In genomic region chr13:113123226-113124150, GRCh38 we compare ENCODE assay signal across 1 cellular context.
TF ChIP-seq lines count a peak whose summit lies in the region.

No MANE protein-coding gene starts in this region.

TF ChIP-seq in HepG2, 621 proteins besides CTCF, POLR2A, EP300 and RAD21 (continued from another document):
- TF ChIP-seq, protein P1, sequence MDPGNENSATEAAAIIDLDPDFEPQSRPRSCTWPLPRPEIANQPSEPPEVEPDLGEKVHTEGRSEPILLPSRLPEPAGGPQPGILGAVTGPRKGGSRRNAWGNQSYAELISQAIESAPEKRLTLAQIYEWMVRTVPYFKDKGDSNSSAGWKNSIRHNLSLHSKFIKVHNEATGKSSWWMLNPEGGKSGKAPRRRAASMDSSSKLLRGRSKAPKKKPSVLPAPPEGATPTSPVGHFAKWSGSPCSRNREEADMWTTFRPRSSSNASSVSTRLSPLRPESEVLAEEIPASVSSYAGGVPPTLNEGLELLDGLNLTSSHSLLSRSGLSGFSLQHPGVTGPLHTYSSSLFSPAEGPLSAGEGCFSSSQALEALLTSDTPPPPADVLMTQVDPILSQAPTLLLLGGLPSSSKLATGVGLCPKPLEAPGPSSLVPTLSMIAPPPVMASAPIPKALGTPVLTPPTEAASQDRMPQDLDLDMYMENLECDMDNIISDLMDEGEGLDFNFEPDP (CRISPR knock-in tag; conservative IDR thresholded peaks at IDR 0.05) = 0 out of 2 replicates have a peak, but pooled peaks have one; percentile 40
- 0 out of 2 replicates have a peak, but pooled peaks have one; percentile 26 for TF ChIP-seq ZNF160 (CRISPR knock-in tag; IDR thresholded peaks at IDR 0.05)
- peak; percentile 72 for TF ChIP-seq STAG1 (CRISPR knock-in tag; IDR thresholded peaks at IDR 0.05)
- TF ChIP-seq ZFP62 (CRISPR knock-in tag; IDR thresholded peaks at IDR 0.05) = no peak
- 0 out of 2 replicates have a peak, but pooled peaks have one; percentile 10 for TF ChIP-seq ZNF782 (CRISPR knock-in tag; IDR thresholded peaks at IDR 0.05; ENCODE audit: borderline replicate concordance)
- peak; percentile 15; the same call in 1 of the 2 replicates for TF ChIP-seq MAF1 (CRISPR knock-in tag; IDR thresholded peaks at IDR 0.05; ENCODE audit: borderline replicate concordance)
- TF ChIP-seq XRCC5 (optimal IDR thresholded peaks at IDR 0.05; ENCODE audit: low read length) = peak; percentile 76
- 0 out of 2 replicates have a peak, but pooled peaks have one; percentile 19 for TF ChIP-seq IRF9 (CRISPR knock-in tag; IDR thresholded peaks at IDR 0.05; ENCODE audit: borderline replicate concordance)
- TF ChIP-seq ATRX (CRISPR knock-in tag; IDR thresholded peaks at IDR 0.05; ENCODE audit: borderline replicate concordance) = no peak
- TF ChIP-seq PREB (CRISPR knock-in tag; IDR thresholded peaks at IDR 0.05) = no peak
- no peak for TF ChIP-seq SRF (IDR thresholded peaks at IDR 0.05; ENCODE audit: low read depth, low read length)
- TF ChIP-seq CAMTA2 (CRISPR knock-in tag; IDR thresholded peaks at IDR 0.05; ENCODE audit: borderline replicate concordance) = no peak; the same call in 1 of the 2 replicates
- TF ChIP-seq ZNF121 (CRISPR knock-in tag; IDR thresholded peaks at IDR 0.05) = peak; percentile 4; the same call in 1 of the 2 replicates
- peak; percentile 25; the same call in 1 of the 2 replicates for TF ChIP-seq TARDBP (CRISPR knock-in tag; IDR thresholded peaks at IDR 0.05)
- TF ChIP-seq YY1 (IDR thresholded peaks at IDR 0.05; ENCODE audit: insufficient read depth, insufficient replicate concordance, low read depth, low read length) = peak; percentile 31
- no peak for TF ChIP-seq ZNF326 (CRISPR knock-in tag; IDR thresholded peaks at IDR 0.05; ENCODE audit: borderline replicate concordance)
- no peak for TF ChIP-seq ZNF614 (CRISPR knock-in tag; IDR thresholded peaks at IDR 0.05; ENCODE audit: borderline replicate concordance)
- TF ChIP-seq HDAC2 (CRISPR knock-in tag; IDR thresholded peaks at IDR 0.05) = peak; percentile 45; the same call in 1 of the 2 replicates
- TF ChIP-seq ZNF484 (CRISPR knock-in tag; IDR thresholded peaks at IDR 0.05; ENCODE audit: borderline replicate concordance, low read depth) = 0 out of 2 replicates have a peak, but pooled peaks have one; percentile 1
- TF ChIP-seq, protein P2, sequence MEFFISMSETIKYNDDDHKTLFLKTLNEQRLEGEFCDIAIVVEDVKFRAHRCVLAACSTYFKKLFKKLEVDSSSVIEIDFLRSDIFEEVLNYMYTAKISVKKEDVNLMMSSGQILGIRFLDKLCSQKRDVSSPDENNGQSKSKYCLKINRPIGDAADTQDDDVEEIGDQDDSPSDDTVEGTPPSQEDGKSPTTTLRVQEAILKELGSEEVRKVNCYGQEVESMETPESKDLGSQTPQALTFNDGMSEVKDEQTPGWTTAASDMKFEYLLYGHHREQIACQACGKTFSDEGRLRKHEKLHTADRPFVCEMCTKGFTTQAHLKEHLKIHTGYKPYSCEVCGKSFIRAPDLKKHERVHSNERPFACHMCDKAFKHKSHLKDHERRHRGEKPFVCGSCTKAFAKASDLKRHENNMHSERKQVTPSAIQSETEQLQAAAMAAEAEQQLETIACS (CRISPR knock-in tag; IDR thresholded peaks at IDR 0.05) = 0 out of 2 replicates have a peak, but pooled peaks have one; percentile 4
- TF ChIP-seq, protein P3, sequence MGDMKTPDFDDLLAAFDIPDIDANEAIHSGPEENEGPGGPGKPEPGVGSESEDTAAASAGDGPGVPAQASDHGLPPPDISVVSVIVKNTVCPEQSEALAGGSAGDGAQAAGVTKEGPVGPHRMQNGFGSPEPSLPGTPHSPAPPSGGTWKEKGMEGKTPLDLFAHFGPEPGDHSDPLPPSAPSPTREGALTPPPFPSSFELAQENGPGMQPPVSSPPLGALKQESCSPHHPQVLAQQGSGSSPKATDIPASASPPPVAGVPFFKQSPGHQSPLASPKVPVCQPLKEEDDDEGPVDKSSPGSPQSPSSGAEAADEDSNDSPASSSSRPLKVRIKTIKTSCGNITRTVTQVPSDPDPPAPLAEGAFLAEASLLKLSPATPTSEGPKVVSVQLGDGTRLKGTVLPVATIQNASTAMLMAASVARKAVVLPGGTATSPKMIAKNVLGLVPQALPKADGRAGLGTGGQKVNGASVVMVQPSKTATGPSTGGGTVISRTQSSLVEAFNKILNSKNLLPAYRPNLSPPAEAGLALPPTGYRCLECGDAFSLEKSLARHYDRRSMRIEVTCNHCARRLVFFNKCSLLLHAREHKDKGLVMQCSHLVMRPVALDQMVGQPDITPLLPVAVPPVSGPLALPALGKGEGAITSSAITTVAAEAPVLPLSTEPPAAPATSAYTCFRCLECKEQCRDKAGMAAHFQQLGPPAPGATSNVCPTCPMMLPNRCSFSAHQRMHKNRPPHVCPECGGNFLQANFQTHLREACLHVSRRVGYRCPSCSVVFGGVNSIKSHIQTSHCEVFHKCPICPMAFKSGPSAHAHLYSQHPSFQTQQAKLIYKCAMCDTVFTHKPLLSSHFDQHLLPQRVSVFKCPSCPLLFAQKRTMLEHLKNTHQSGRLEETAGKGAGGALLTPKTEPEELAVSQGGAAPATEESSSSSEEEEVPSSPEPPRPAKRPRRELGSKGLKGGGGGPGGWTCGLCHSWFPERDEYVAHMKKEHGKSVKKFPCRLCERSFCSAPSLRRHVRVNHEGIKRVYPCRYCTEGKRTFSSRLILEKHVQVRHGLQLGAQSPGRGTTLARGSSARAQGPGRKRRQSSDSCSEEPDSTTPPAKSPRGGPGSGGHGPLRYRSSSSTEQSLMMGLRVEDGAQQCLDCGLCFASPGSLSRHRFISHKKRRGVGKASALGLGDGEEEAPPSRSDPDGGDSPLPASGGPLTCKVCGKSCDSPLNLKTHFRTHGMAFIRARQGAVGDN (CRISPR knock-in tag; IDR thresholded peaks at IDR 0.05) = peak; percentile 69
- TF ChIP-seq KDM2A (CRISPR knock-in tag; IDR thresholded peaks at IDR 0.05; ENCODE audit: borderline replicate concordance, low read depth) = 0 out of 2 replicates have a peak, but pooled peaks have one; percentile 41
- 0 out of 2 replicates have a peak, but pooled peaks have one; percentile 15 for TF ChIP-seq ZNF512B (CRISPR knock-in tag; IDR thresholded peaks at IDR 0.05; ENCODE audit: borderline replicate concordance)
- no peak for TF ChIP-seq GTF3A (CRISPR knock-in tag; conservative IDR thresholded peaks at IDR 0.05)
- TF ChIP-seq ESRRA (CRISPR knock-in tag; IDR thresholded peaks at IDR 0.05; ENCODE audit: low read depth) = no peak
- no peak for TF ChIP-seq EEA1 (CRISPR knock-in tag; IDR thresholded peaks at IDR 0.05; ENCODE audit: borderline replicate concordance)
- 0 out of 2 replicates have a peak, but pooled peaks have one; percentile 73 for TF ChIP-seq SNAI1 (CRISPR knock-in tag; IDR thresholded peaks at IDR 0.05; ENCODE audit: borderline replicate concordance)
